16 cellular contexts compared by ENCODE assay signal in genomic region chr15:82587805-82588204, GRCh38. TPM values are rescaled to one million over a fixed set of nuclear protein-coding genes. Genes with fewer than 3 reads are reported as not detected.
"Had no signal": no experiment of that assay in that cellular context is flagged by ENCODE, and none has a peak within 500 bp of the region (broad histone marks: within the 10 kb centered on the region; RNA-seq: fewer than 3 reads in every experiment).

No MANE protein-coding gene starts in this region.

- H3K36me3 Mint-ChIP-seq: naive thymus-derived CD8-positive, alpha-beta T cell had no signal

- H3K4me1 ChIP-seq: esophagus muscularis mucosa, foreskin keratinocyte had no signal

- H3K9me3 Mint-ChIP-seq: dendritic cell treated with granulocyte-macrophage colony-stimulating factor and Interleukin-4, amounts not matched to agents 40 ng/mL and 50 ng/mL, for 4 days; naive thymus-derived CD8-positive, alpha-beta T cell had no signal

- H3K27ac ChIP-seq: epithelial cell of prostate, esophagus muscularis mucosa, foreskin keratinocyte, hepatocyte, skin epidermis had no signal

- H3K4me3 ChIP-seq: esophagus muscularis mucosa, hepatocyte, skin epidermis had no signal

- H3K4me1 Mint-ChIP-seq: naive thymus-derived CD8-positive, alpha-beta T cell had no signal

- H3K36me3 ChIP-seq: esophagus muscularis mucosa had no signal

- DNase-seq: cerebellar nuclear complex; foreskin keratinocyte; head of caudate nucleus; kidney glomerular epithelial cell; naive thymus-derived CD8-positive, alpha-beta T cell; posterior cingulate gyrus; stimulated activated CD4-positive, alpha-beta T cell treated with anti-CD3 and anti-CD28 coated beads, Interleukin-2, amount 100 ng/mL, for 24 hours; stimulated activated naive CD4-positive, alpha-beta T cell; trophoblast cell had no signal

- H3K27ac Mint-ChIP-seq: dendritic cell treated with granulocyte-macrophage colony-stimulating factor and Interleukin-4, amounts not matched to agents 40 ng/mL and 50 ng/mL, for 4 days; naive thymus-derived CD8-positive, alpha-beta T cell had no signal

- ATAC-seq: foreskin keratinocyte; naive thymus-derived CD8-positive, alpha-beta T cell; sciatic nerve had no signal

- H3K27me3 ChIP-seq: esophagus muscularis mucosa had no signal

- H3K4me3 Mint-ChIP-seq: dendritic cell treated with granulocyte-macrophage colony-stimulating factor and Interleukin-4, amounts not matched to agents 40 ng/mL and 50 ng/mL, for 4 days; naive thymus-derived CD8-positive, alpha-beta T cell had no signal

- H3K9me3 ChIP-seq: esophagus muscularis mucosa had no signal

RNA-seq across cellular contexts. Expression of gene CPEB1, which starts 59.4 kb away (rescaled TPM):
- total RNA-seq: foreskin keratinocyte, mononuclear cell had no signal
- polyA plus RNA-seq: foreskin keratinocyte had no signal
